Comparison of ENCODE assay signal across 8 cellular contexts in genomic region chr17:17641621-17642409, GRCh38. TPM values are rescaled to one million over a fixed set of nuclear protein-coding genes. Genes with fewer than 3 reads are reported as not detected.
DNase-seq lines count a peak whose midpoint lies in the region; ATAC-seq and TF ChIP-seq lines count a peak whose summit lies in the region.

No MANE protein-coding gene starts in this region.

- no peaks in the 10 kb centered on the region for H3K27me3 ChIP-seq in lung (ENCODE audit: control insufficient read depth, insufficient read depth)

- peak; percentile 85 for ATAC-seq in lung (ENCODE audit: insufficient read depth, low FRiP score)
- ATAC-seq in HG03280 (IDR thresholded peaks at IDR 0.05; ENCODE audit: unreplicated experiment): no peak

- WGBS in lung, 2 donors: 33 to 43% methylated on average over 14 of the region's 14 CpGs

- H3K27ac ChIP-seq in C4-2B: no peak overlapping the region
- H3K27ac ChIP-seq in lung (ENCODE audit: low read depth in 1 of 2, low read length in 1 of 2): no peak overlapping the region

- TF ChIP-seq CTCF in C4-2B (conservative IDR thresholded peaks at IDR 0.05) (peak; percentile 93), lung (IDR thresholded peaks at IDR 0.05; ENCODE audit: control extremely low read depth, extremely low read depth) (peak; percentile 97)

- peaks cover 0 to 4% of the 10 kb centered on the region in 2 donors for H3K4me1 ChIP-seq in lung (ENCODE audit: control insufficient read depth in 2 of 2, insufficient read depth in 2 of 2, low read length in 2 of 2)

- H3K9me3 ChIP-seq in lung (ENCODE audit: control insufficient read depth in 2 of 2, insufficient read depth in 1 of 2, low read length in 1 of 2): peaks cover 0 to 2% of the 10 kb centered on the region in 2 donors

- no peak overlapping the region for H3K4me3 ChIP-seq in lung

- DNase-seq in HK-2 (ENCODE audit: unreplicated experiment) (peak; percentile 69), NCI-H774 (lab: John Stamatoyannopoulos, UW) (peak; percentile 37), lung (ENCODE audit: low spot score) (peak; percentile 79)
- peak; percentile 81 to 84 for DNase-seq in activated CD4-positive, alpha-beta T cell treated with anti-CD3 and anti-CD28 coated beads, Interleukin-2, amount 50 U/mL, for 48 hours
- DNase-seq in effector CD8-positive, alpha-beta T cell (lab: John Stamatoyannopoulos, UW): peak; percentile 76
- DNase-seq in stimulated activated CD8-positive, alpha-beta memory T cell treated with anti-CD3 and anti-CD28 coated beads, Interleukin-12 subunit alpha, Interleukin-12 subunit beta, amount 100 ng/mL, for 1 hour (ENCODE audit: low read depth): peak; percentile 74

- H3K36me3 ChIP-seq in lung (ENCODE audit: control insufficient read depth in 2 of 2, insufficient read depth in 2 of 2, low read length in 2 of 2): no peaks in the 10 kb centered on the region

RNA-seq across cellular contexts. Expression of gene RAI1, which starts 39.4 kb away (rescaled TPM):
- total RNA-seq in lung: 10 to 100 TPM; 41.6 to 44.4 TPM
- 10 to 100 TPM; 14.5 to 15.1 TPM for polyA plus RNA-seq in lung

RNA-seq across cellular contexts. Expression of gene PEMT, which starts 50.3 kb away (rescaled TPM):
- 10 to 100 TPM; 18.7 to 59.1 TPM for total RNA-seq in lung
- polyA plus RNA-seq in lung: 10 to 100 TPM; 32.7 to 36.1 TPM
